ENCODE assay signal across 21 cellular contexts in genomic region chr20:51775241-51775640, GRCh38. TPM values are rescaled to one million over a fixed set of nuclear protein-coding genes. Genes with fewer than 3 reads are reported as not detected.
DNase-seq lines count a peak whose midpoint lies in the region; TF ChIP-seq lines count a peak whose summit lies in the region.
"Had no signal": no experiment of that assay in that cellular context is flagged by ENCODE, and none has a peak within 500 bp of the region (broad histone marks: within the 10 kb centered on the region; RNA-seq: fewer than 3 reads in every experiment).

No MANE protein-coding gene starts in this region.

- peak; percentile 14 for DNase-seq in NCI-H526 treated with DMSO at 0.1 percent for 48 hours (lab: John Stamatoyannopoulos, UW)
- DNase-seq in NCI-H526 (lab: John Stamatoyannopoulos, UW) = no peak
- no peak for DNase-seq in mesothelial cell of epicardium (ENCODE audit: low spot score in 2 of 2, unreplicated experiment in 2 of 2)
- no peak for DNase-seq in OCI-M2 (lab: John Stamatoyannopoulos, UW; ENCODE audit: unreplicated experiment)
- DNase-seq in NCI-H1417 treated with DMSO at 0.1 percent for 48 hours (lab: John Stamatoyannopoulos, UW) = no peak
- DNase-seq: AML-193; C1 segment of cervical spinal cord; CD4-positive, alpha-beta memory T cell; CD4-positive, CD25-positive, alpha-beta regulatory T cell; CD8-positive, alpha-beta memory T cell; COR-L47; DMS 273 treated with DMSO at 0.1 percent for 48 hours; DMS153; DMS53; DMS79; DND-41; EL; GDM1 had no signal

- peaks cover 8% of the 10 kb centered on the region for H3K4me1 Mint-ChIP-seq in mesothelial cell of epicardium
- H3K4me1 Mint-ChIP-seq: B cell; CD14-positive monocyte; CD4-positive, alpha-beta memory T cell; CD4-positive, CD25-positive, alpha-beta regulatory T cell; CD8-positive, alpha-beta memory T cell had no signal

- no peak for TF ChIP-seq CTCF in mesothelial cell of epicardium (IDR thresholded peaks at IDR 0.05; ENCODE audit: unreplicated experiment)

- H3K27ac Mint-ChIP-seq in mesothelial cell of epicardium = peak overlapping the region; percentile 0
- H3K27ac Mint-ChIP-seq: B cell; CD14-positive monocyte; CD4-positive, alpha-beta memory T cell; CD4-positive, CD25-positive, alpha-beta regulatory T cell; CD8-positive, alpha-beta memory T cell had no signal

- H3K36me3 Mint-ChIP-seq in mesothelial cell of epicardium = peaks cover 12% of the 10 kb centered on the region
- H3K36me3 Mint-ChIP-seq: CD14-positive monocyte; CD4-positive, alpha-beta memory T cell had no signal

- H3K9me3 Mint-ChIP-seq in mesothelial cell of epicardium = peaks cover 11% of the 10 kb centered on the region

- H3K27me3 Mint-ChIP-seq in mesothelial cell of epicardium (ENCODE audit: low read depth) = no peaks in the 10 kb centered on the region
- H3K27me3 Mint-ChIP-seq: CD4-positive, CD25-positive, alpha-beta regulatory T cell had no signal

- no peak overlapping the region for H3K4me3 Mint-ChIP-seq in mesothelial cell of epicardium
- H3K4me3 Mint-ChIP-seq: B cell; CD14-positive monocyte; CD4-positive, alpha-beta memory T cell; CD4-positive, CD25-positive, alpha-beta regulatory T cell; CD8-positive, alpha-beta memory T cell had no signal

RNA-seq across cellular contexts. Expression of gene ATP9A, which starts 7.1 kb away (rescaled TPM):
- total RNA-seq in mesothelial cell of epicardium = 77.1 to 80.0 TPM (median 79.1 TPM) in 3 replicates

RNA-seq across cellular contexts. Expression of gene SALL4, which starts 27.1 kb away (rescaled TPM):
- 14.8 to 20.5 TPM (median 18.9 TPM) in 3 replicates for total RNA-seq in mesothelial cell of epicardium
- total RNA-seq: A172; B cell; CD4-positive, CD25-positive, alpha-beta regulatory T cell had no signal
